In genomic region chr19:15292140-15292539, GRCh38 we compare ENCODE assay signal across 1 cellular context.
TF ChIP-seq lines count a peak whose summit lies in the region.

No MANE protein-coding gene starts in this region.

TF ChIP-seq in HepG2, 621 proteins besides CTCF, POLR2A, EP300 and RAD21:
- no peak for TF ChIP-seq HOXA7 (CRISPR knock-in tag; IDR thresholded peaks at IDR 0.05)
- TF ChIP-seq RCOR2 (CRISPR knock-in tag; IDR thresholded peaks at IDR 0.05) = no peak
- no peak for TF ChIP-seq ARID2 (CRISPR knock-in tag; IDR thresholded peaks at IDR 0.05; ENCODE audit: borderline replicate concordance)
- TF ChIP-seq U2AF1 (optimal IDR thresholded peaks at IDR 0.05; ENCODE audit: low read depth, low read length) = no peak
- no peak for TF ChIP-seq CREM (IDR thresholded peaks at IDR 0.05)
- no peak for TF ChIP-seq CREM (CRISPR knock-in tag; IDR thresholded peaks at IDR 0.05)
- TF ChIP-seq KDM2A (CRISPR knock-in tag; IDR thresholded peaks at IDR 0.05; ENCODE audit: borderline replicate concordance, low read depth) = no peak
- TF ChIP-seq ZNF589 (CRISPR knock-in tag; conservative IDR thresholded peaks at IDR 0.05) = no peak
- no peak for TF ChIP-seq RAD51 (IDR thresholded peaks at IDR 0.05; ENCODE audit: borderline replicate concordance)
- no peak for TF ChIP-seq ZNF615 (CRISPR knock-in tag; IDR thresholded peaks at IDR 0.05; ENCODE audit: borderline replicate concordance)
- no peak for TF ChIP-seq ZKSCAN5 (CRISPR knock-in tag; IDR thresholded peaks at IDR 0.05)
- no peak for TF ChIP-seq THYN1 (CRISPR knock-in tag; IDR thresholded peaks at IDR 0.05; ENCODE audit: borderline replicate concordance, low read depth)
- TF ChIP-seq NCOA5 (CRISPR knock-in tag; IDR thresholded peaks at IDR 0.05) = no peak
- no peak for TF ChIP-seq TEAD3 (CRISPR knock-in tag; optimal IDR thresholded peaks at IDR 0.05; ENCODE audit: borderline replicate concordance)
- no peak for TF ChIP-seq AKAP8 (CRISPR knock-in tag; IDR thresholded peaks at IDR 0.05)
- TF ChIP-seq, protein P1, sequence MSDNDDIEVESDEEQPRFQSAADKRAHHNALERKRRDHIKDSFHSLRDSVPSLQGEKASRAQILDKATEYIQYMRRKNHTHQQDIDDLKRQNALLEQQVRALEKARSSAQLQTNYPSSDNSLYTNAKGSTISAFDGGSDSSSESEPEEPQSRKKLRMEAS (IDR thresholded peaks at IDR 0.05) = no peak
- TF ChIP-seq ZNF496 (CRISPR knock-in tag; IDR thresholded peaks at IDR 0.05; ENCODE audit: insufficient replicate concordance) = no peak
